In genomic region chr6:157597461-157598312, GRCh38 we compare ENCODE assay signal across 8 cellular contexts.
DNase-seq lines count a peak whose midpoint lies in the region; ATAC-seq and TF ChIP-seq lines count a peak whose summit lies in the region.

No MANE protein-coding gene starts in this region.

- H3K4me2 ChIP-seq in DOHH2 (ENCODE audit: low read length), result peak overlapping the region; percentile 19

- H3K9me3 ChIP-seq in DOHH2 (ENCODE audit: control insufficient read depth, insufficient read depth, low read length), result no peaks in the 10 kb centered on the region

- no peaks in the 10 kb centered on the region for H3K9me2 ChIP-seq in DOHH2 (replicated peaks; ENCODE audit: control insufficient read depth, low read length)

- no peaks in the 10 kb centered on the region for H3K79me2 ChIP-seq in DOHH2 (ENCODE audit: control insufficient read depth, low read length)

- no peak overlapping the region for H3K27ac ChIP-seq in DOHH2 (ENCODE audit: low read depth, low read length)
- no peak overlapping the region for H3K27ac ChIP-seq in HL-60 (replicated peaks)

- intact Hi-C loops in left colon (cut with DNase I, micrococcal nuclease), result loop anchor here in 1 of 2 donors (10.0 kb wide), 1 partner anchor 283 kb away; no protein-coding TSS in a partner anchor

- peak; percentile 86 for ATAC-seq in SK-N-SH treated with all-trans-retinoic acid at 6 μM for 48 hours
- ATAC-seq in left colon, result peak; percentile 90
- no peak for ATAC-seq in GM21423 (IDR thresholded peaks at IDR 0.05; ENCODE audit: unreplicated experiment)

- TF ChIP-seq CTCF in DOHH2 (IDR thresholded peaks at IDR 0.05; ENCODE audit: low read depth, low read length, poor library complexity, severe bottlenecking) (peak; percentile 63), HL-60 (IDR thresholded peaks at IDR 0.05; ENCODE audit: insufficient read depth, low read length) (peak; percentile 61), cardiac fibroblast (IDR thresholded peaks at IDR 0.05; ENCODE audit: low read depth, low read length) (peak; percentile 66)

- H3K27me3 ChIP-seq in DOHH2 (ENCODE audit: control insufficient read depth, low read length) (no peaks in the 10 kb centered on the region), HL-60 (ENCODE audit: insufficient read depth, poor library complexity, severe bottlenecking) (no peaks in the 10 kb centered on the region)

- peaks cover 31% of the 10 kb centered on the region for H3K4me1 ChIP-seq in DOHH2 (ENCODE audit: control insufficient read depth, low read length)

- H3F3A ChIP-seq in DOHH2 (ENCODE audit: control insufficient read depth, insufficient read depth), result no peaks in the 10 kb centered on the region

- H3K4me3 ChIP-seq in DOHH2 (ENCODE audit: low read length) (no peak overlapping the region), HL-60 (replicated peaks; ENCODE audit: insufficient read depth, low read length) (no peak overlapping the region), cardiac fibroblast (replicated peaks in 1 of 2; ENCODE audit: low read depth in 2 of 2, low read length in 2 of 2) (no peak overlapping the region)

- peak in 1 of 2 experiments; percentile 39 for DNase-seq in HL-60 (ENCODE audit: low read depth in 1 of 2, low spot score in 1 of 2)
- peak; percentile 53 to 57 for DNase-seq in cardiac fibroblast (ENCODE audit: low read depth in 2 of 2)
- peak in 1 of 2 donors; percentile 72 for DNase-seq in left colon
- peak; percentile 10 for DNase-seq in stimulated activated CD8-positive, alpha-beta memory T cell treated with anti-CD3 and anti-CD28 coated beads, Interleukin-4, amount 100 ng/mL, for 24 hours (ENCODE audit: low read depth)
- no peak for DNase-seq in NCI-H2107 (lab: John Stamatoyannopoulos, UW)

- H4K20me1 ChIP-seq in DOHH2 (ENCODE audit: control insufficient read depth, insufficient read depth, low read depth, low read length), result no peaks in the 10 kb centered on the region; the same call in 1 of the 2 replicates

- H3K36me3 ChIP-seq in DOHH2 (ENCODE audit: control insufficient read depth, low read length), result no peaks in the 10 kb centered on the region

TF ChIP-seq in SK-N-SH treated with all-trans-retinoic acid at 6 μM for 48 hours, 23 proteins besides CTCF, POLR2A, EP300 and RAD21:
- TF ChIP-seq RARB (CRISPR knock-in tag; IDR thresholded peaks at IDR 0.05) (no peak), ZFP3 (CRISPR knock-in tag; IDR thresholded peaks at IDR 0.05) (no peak), ESRRG (CRISPR knock-in tag; IDR thresholded peaks at IDR 0.05) (no peak), TOX (CRISPR knock-in tag; IDR thresholded peaks at IDR 0.05; ENCODE audit: borderline replicate concordance) (no peak)
